17 cellular contexts compared by ENCODE assay signal in genomic region chr19:17530586-17530985, GRCh38. TPM values are rescaled to one million over a fixed set of nuclear protein-coding genes. Genes with fewer than 3 reads are reported as not detected.
A peak's percentile ranks its signal among the peaks of the same experiment; 100 is the strongest.
DNase-seq lines count a peak whose midpoint lies in the region; ATAC-seq and TF ChIP-seq lines count a peak whose summit lies in the region.
"Had no signal": no experiment of that assay in that cellular context is flagged by ENCODE, and none has a peak within 500 bp of the region (broad histone marks: within the 10 kb centered on the region; RNA-seq: fewer than 3 reads in every experiment).

No MANE protein-coding gene starts in this region.

- H3K27me3 Mint-ChIP-seq in memory B cell: no peaks in the 10 kb centered on the region
- peaks cover 51% of the 10 kb centered on the region for H3K27me3 Mint-ChIP-seq in activated naive CD4-positive, alpha-beta T cell treated with anti-CD3 and anti-CD28 coated beads, Interleukin-2, amount 10 ng/mL, durations not matched to agents 7 days and 5 days
- H3K27me3 Mint-ChIP-seq: activated naive CD8-positive, alpha-beta T cell treated with anti-CD3 and anti-CD28 coated beads, Interleukin-2, amount 10 ng/mL, durations not matched to agents 7 days and 5 days; CD4-positive, alpha-beta T cell had no signal

- H2AFZ ChIP-seq in IMR-90 (replicated peaks; ENCODE audit: low read length, poor library complexity): peak overlapping the region; percentile 68

- H2BK15ac ChIP-seq in IMR-90 (ENCODE audit: low read depth, low read length): no peak overlapping the region

- no peak overlapping the region for H2BK20ac ChIP-seq in IMR-90 (ENCODE audit: low read depth, low read length)

- no peak overlapping the region for H4K91ac ChIP-seq in IMR-90 (ENCODE audit: insufficient read depth, low read depth, low read length)

- H4K5ac ChIP-seq in IMR-90 (ENCODE audit: low read depth, low read length): no peak overlapping the region

- intact Hi-C loops in IMR-90 (cut with micrococcal nuclease): no loop called here
- intact Hi-C loops in tibial artery (cut with DNase I; ENCODE audit: low total_unique reads): no loop called here
- intact Hi-C loops in head of caudate nucleus (cut with DNase I): no loop called here

- no peak overlapping the region for H4K8ac ChIP-seq in IMR-90 (ENCODE audit: low read depth in 2 of 2, low read length in 2 of 2)

- H2AK9ac ChIP-seq in IMR-90 (replicated peaks; ENCODE audit: low read depth, low read length, poor library complexity): peak overlapping the region; percentile 65

- H3K9me3 ChIP-seq in IMR-90 (ENCODE audit: control insufficient read depth, insufficient read depth, low read length) (peaks cover 11% of the 10 kb centered on the region), tibial artery (peaks cover 0 to 4% (median 0%) of the 10 kb centered on the region in 3 donors)

- H3K4ac ChIP-seq in IMR-90 (ENCODE audit: low read depth, low read length): no peak overlapping the region

- no peak overlapping the region for H3K14ac ChIP-seq in IMR-90 (replicated peaks; ENCODE audit: low read depth, low read length)

- H3K79me1 ChIP-seq in IMR-90 (ENCODE audit: low read depth in 1 of 2, low read length in 2 of 2): no peaks in the 10 kb centered on the region

- H3K4me2 ChIP-seq in IMR-90 (ENCODE audit: low read depth, low read length): 0 out of 2 replicates have a peak overlapping the region, but pooled peaks have one; percentile 5

- H2AK5ac ChIP-seq in IMR-90 (ENCODE audit: low read depth, low read length): no peak overlapping the region

- H3K4me1 Mint-ChIP-seq in memory B cell: peaks cover 22% of the 10 kb centered on the region
- H3K4me1 Mint-ChIP-seq in activated naive CD4-positive, alpha-beta T cell treated with anti-CD3 and anti-CD28 coated beads, Interleukin-2, amount 10 ng/mL, durations not matched to agents 7 days and 5 days: peaks cover 7% of the 10 kb centered on the region

- peaks cover 3% of the 10 kb centered on the region for H3K9me3 Mint-ChIP-seq in memory B cell
- peaks cover 8% of the 10 kb centered on the region for H3K9me3 Mint-ChIP-seq in activated naive CD4-positive, alpha-beta T cell treated with anti-CD3 and anti-CD28 coated beads, Interleukin-2, amount 10 ng/mL, durations not matched to agents 7 days and 5 days
- H3K9me3 Mint-ChIP-seq: CD4-positive, alpha-beta T cell had no signal

- no CpG with 5 or more reads among the region's 8 CpGs for WGBS in IMR-90 (ENCODE audit: extremely low coverage in 2 of 2, insufficient read length in 1 of 2), 2 experiments

- peak; percentile 92 for DNase-seq in DMS53 (lab: John Stamatoyannopoulos, UW)
- DNase-seq in IMR-90: no peak
- peak; percentile 36 for DNase-seq in RPMI8226
- DNase-seq in memory B cell (ENCODE audit: low spot score in 2 of 2): no peak
- DNase-seq in tibial artery: no peak
- no peak for DNase-seq in head of caudate nucleus
- DNase-seq in activated naive CD4-positive, alpha-beta T cell treated with anti-CD3 and anti-CD28 coated beads, Interleukin-2, amount 10 ng/mL, durations not matched to agents 7 days and 5 days: no peak
- DNase-seq: activated naive CD8-positive, alpha-beta T cell treated with anti-CD3 and anti-CD28 coated beads, Interleukin-2, amount 10 ng/mL, durations not matched to agents 7 days and 5 days; caudate nucleus; CD4-positive, alpha-beta T cell; glutamatergic neuron; left cardiac atrium; naive thymus-derived CD4-positive, alpha-beta T cell; NCI-H82; stomach had no signal

- peak overlapping the region; percentile 27 for H3K4me3 Mint-ChIP-seq in memory B cell
- H3K4me3 Mint-ChIP-seq in activated naive CD4-positive, alpha-beta T cell treated with anti-CD3 and anti-CD28 coated beads, Interleukin-2, amount 10 ng/mL, durations not matched to agents 7 days and 5 days: no peak overlapping the region
- H3K4me3 Mint-ChIP-seq: activated naive CD8-positive, alpha-beta T cell treated with anti-CD3 and anti-CD28 coated beads, Interleukin-2, amount 10 ng/mL, durations not matched to agents 7 days and 5 days; CD4-positive, alpha-beta T cell; naive thymus-derived CD4-positive, alpha-beta T cell had no signal

- no TSS peak for BruUV-seq in IMR-90 (replicated peaks; lab: Mats Ljungman, UMichigan)

- peaks cover 3% of the 10 kb centered on the region; the same call in 1 of the 2 replicates for H3K9me1 ChIP-seq in IMR-90 (ENCODE audit: insufficient read depth, low read length)

- no peaks in the 10 kb centered on the region for H4K20me1 ChIP-seq in IMR-90 (ENCODE audit: insufficient read depth, low read length)

- H3K27ac Mint-ChIP-seq in memory B cell: no peak overlapping the region
- no peak overlapping the region for H3K27ac Mint-ChIP-seq in activated naive CD4-positive, alpha-beta T cell treated with anti-CD3 and anti-CD28 coated beads, Interleukin-2, amount 10 ng/mL, durations not matched to agents 7 days and 5 days
- H3K27ac Mint-ChIP-seq: CD4-positive, alpha-beta T cell; naive thymus-derived CD4-positive, alpha-beta T cell had no signal

- TF ChIP-seq RAD21 in IMR-90 (IDR thresholded peaks at IDR 0.05; ENCODE audit: low read length): no peak

- H2BK120ac ChIP-seq in IMR-90 (ENCODE audit: low read depth, low read length): no peak overlapping the region

- H2BK5ac ChIP-seq in IMR-90 (ENCODE audit: low read depth, low read length, poor library complexity, severe bottlenecking): no peak overlapping the region

- peaks cover 31% of the 10 kb centered on the region for H3K36me3 Mint-ChIP-seq in memory B cell
- no peaks in the 10 kb centered on the region for H3K36me3 Mint-ChIP-seq in activated naive CD4-positive, alpha-beta T cell treated with anti-CD3 and anti-CD28 coated beads, Interleukin-2, amount 10 ng/mL, durations not matched to agents 7 days and 5 days

- TF ChIP-seq CTCF in IMR-90 (conservative IDR thresholded peaks at IDR 0.05; ENCODE audit: low read depth, low read length) (no peak), tibial artery (IDR thresholded peaks at IDR 0.05) (no peak)

- H3K56ac ChIP-seq in IMR-90 (ENCODE audit: extremely low read depth, insufficient read depth, low read length): no peak overlapping the region

- ATAC-seq in IMR-90 (ENCODE audit: low read depth): peak; percentile 54
- ATAC-seq in memory B cell (ENCODE audit: low read depth): no peak
- ATAC-seq in HG03280 (IDR thresholded peaks at IDR 0.05; ENCODE audit: unreplicated experiment): no peak
- ATAC-seq: left cardiac atrium; naive thymus-derived CD4-positive, alpha-beta T cell had no signal

- in situ Hi-C loops in IMR-90 (cut with MboI; ENCODE audit: low sequenced_read_pairs): no loop called here

- H3K27me3 ChIP-seq in IMR-90 (ENCODE audit: control insufficient read depth, insufficient read depth, low read length): peaks cover 6% of the 10 kb centered on the region; the same call in 1 of the 2 replicates
- H3K27me3 ChIP-seq in tibial artery: peaks cover 0 to 75% of the 10 kb centered on the region in 2 donors

- H3K36me3 ChIP-seq in IMR-90 (ENCODE audit: control insufficient read depth, insufficient read depth, low read length): no peaks in the 10 kb centered on the region
- no peaks in the 10 kb centered on the region for H3K36me3 ChIP-seq in tibial artery
- H3K36me3 ChIP-seq: stomach had no signal

- no peak overlapping the region for H3K27ac ChIP-seq in IMR-90 (ENCODE audit: insufficient read depth, low read length)
- H3K27ac ChIP-seq in tibial artery: no peak overlapping the region
- H3K27ac ChIP-seq: SK-N-MC, stomach had no signal

- dilution Hi-C loops in IMR-90 (cut with HindIII; ENCODE audit: low sequenced_read_pairs, unreplicated experiment): no loop called here

- H3K18ac ChIP-seq in IMR-90 (ENCODE audit: low read depth, low read length): no peak overlapping the region

- no peak for TF ChIP-seq POLR2A in IMR-90 (IDR thresholded peaks at IDR 0.05; ENCODE audit: low read depth, low read length)

- H3K9ac ChIP-seq in IMR-90 (ENCODE audit: low read depth, low read length): no peak overlapping the region

- H3K4me1 ChIP-seq in IMR-90 (ENCODE audit: control insufficient read depth, insufficient read depth, low read length): peaks cover 2% of the 10 kb centered on the region; the same call in 1 of the 2 replicates
- no peaks in the 10 kb centered on the region for H3K4me1 ChIP-seq in tibial artery
- H3K4me1 ChIP-seq: stomach had no signal

- H3K4me3 ChIP-seq in IMR-90 (ENCODE audit: insufficient read depth, low read depth, low read length): no peak overlapping the region
- H3K4me3 ChIP-seq in tibial artery: no peak overlapping the region
- H3K4me3 ChIP-seq: SK-N-MC, stomach had no signal

- CTCF ChIA-PET in IMR-90 (lab: Yijun Ruan, JAX): interaction anchor here (0.8 kb wide), 1 partner anchor 18 kb away, joined by 4 read pairs; no protein-coding TSS in a partner anchor
- CTCF ChIA-PET in activated naive CD4-positive, alpha-beta T cell treated with anti-CD3 and anti-CD28 coated beads, Interleukin-2, amount 10 ng/mL, durations not matched to agents 7 days and 5 days (lab: Charles Lee): interaction anchor here (1.8 to 1.9 kb wide), 2 partner anchors 8 to 34 kb away, joined by 6 to 8 read pairs; no protein-coding TSS in a partner anchor

- H3K23ac ChIP-seq in IMR-90 (ENCODE audit: low read depth, low read length): no peak overlapping the region

- POLR2A ChIA-PET in IMR-90 (lab: Charles Lee; ENCODE audit: unreplicated experiment): no interaction called here

TF ChIP-seq in IMR-90, 13 proteins besides CTCF, POLR2A, EP300 and RAD21 (continues in another document):
- TF ChIP-seq CEBPB (IDR thresholded peaks at IDR 0.05; ENCODE audit: low read depth, low read length) (no peak), USF2 (IDR thresholded peaks at IDR 0.05; ENCODE audit: low read depth, low read length) (0 out of 2 replicates have a peak, but pooled peaks have one; percentile 4), RCOR1 (IDR thresholded peaks at IDR 0.05; ENCODE audit: insufficient replicate concordance, low read length) (no peak)

RNA-seq across cellular contexts. Expression of gene PGLS, which starts 19.1 kb away (rescaled TPM):
- total RNA-seq in IMR-90 (2012; rRNA removed): 33.9 and 37.2 TPM in 2 replicates
- 74.3 and 92.0 TPM in 2 replicates for polyA plus RNA-seq in IMR-90 (2012; rRNA removed)
- polyA plus RNA-seq in IMR-90 (2012; cell fraction: cytosol; rRNA removed): 161 and 165 TPM in 2 replicates
- polyA plus RNA-seq in IMR-90 (2012; cell fraction: nucleus; rRNA removed; ENCODE audit: low replicate concordance): 71.3 and 138 TPM in 2 replicates

RNA-seq across cellular contexts. Expression of gene COLGALT1, which starts 24.9 kb away (rescaled TPM):
- total RNA-seq in IMR-90 (2012; rRNA removed): 74.2 and 77.1 TPM in 2 replicates
- polyA plus RNA-seq in IMR-90 (2012; rRNA removed): 117 and 124 TPM in 2 replicates
- 127 and 204 TPM in 2 replicates for polyA plus RNA-seq in IMR-90 (2012; cell fraction: cytosol; rRNA removed)
- polyA plus RNA-seq in IMR-90 (2012; cell fraction: nucleus; rRNA removed; ENCODE audit: low replicate concordance): 103 and 152 TPM in 2 replicates

Comparison
In these comparisons a context has a peak if more than half of its experiments do, and no peak if none do; other contexts are left out.
1. DNase-seq: peak in DMS53 (single experiment) and RPMI8226 (single experiment); none in IMR-90 (single experiment), memory B cell (0 of 2), tibial artery (0 of 2), head of caudate nucleus (0 of 42) and activated naive CD4-positive, alpha-beta T cell treated with anti-CD3 and anti-CD28 coated beads, Interleukin-2, amount 10 ng/mL, durations not matched to agents 7 days and 5 days (single experiment).